Comparison of ENCODE assay signal across 8 cellular contexts in the genomic region with DNA sequence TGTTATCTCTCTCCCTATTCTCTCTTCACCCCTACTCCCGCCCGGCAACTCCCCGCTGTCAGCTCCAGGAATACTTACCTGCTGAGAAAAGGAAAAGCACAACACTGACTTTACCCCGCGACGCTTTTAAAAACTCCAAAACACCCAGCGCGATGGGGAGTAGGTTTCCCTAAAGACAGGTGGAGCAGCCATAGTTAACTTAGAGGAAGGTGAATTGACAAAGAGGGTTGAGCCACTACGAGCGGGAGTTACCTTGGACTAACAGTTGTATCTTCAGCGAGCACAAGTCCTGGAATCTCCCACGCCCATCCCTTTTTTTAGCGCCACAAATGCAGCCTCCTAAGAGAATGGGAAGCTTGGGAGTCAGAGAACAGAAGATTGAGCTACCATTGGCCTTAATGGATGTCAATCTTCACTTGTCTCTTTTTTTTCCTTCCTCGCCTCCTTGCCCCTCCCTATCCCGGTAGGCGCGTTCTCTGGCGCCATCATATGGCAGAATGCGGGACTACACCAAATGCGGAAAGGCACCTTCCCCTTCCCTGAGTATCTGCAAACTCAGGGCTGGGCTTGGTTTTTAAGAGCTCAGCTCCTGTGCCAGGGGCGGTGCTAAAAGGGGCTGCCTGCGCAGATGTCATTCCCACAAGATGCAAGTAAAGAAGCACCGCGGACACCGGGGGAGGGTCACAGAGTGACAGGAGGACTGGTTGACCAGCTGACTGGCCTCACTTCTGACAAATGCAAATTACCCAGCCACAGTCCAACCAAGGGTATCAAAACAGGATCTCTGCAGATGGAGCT. TPM values are rescaled to one million over a fixed set of nuclear protein-coding genes. Genes with fewer than 3 reads are reported as not detected.
A peak's percentile ranks its signal among the peaks of the same experiment; 100 is the strongest.
DNase-seq lines count a peak whose midpoint lies in the region; ATAC-seq and TF ChIP-seq lines count a peak whose summit lies in the region.
"Not testable (repeated sequence)": the region's sequence is repeated elsewhere in the genome, so short reads cannot be mapped to it uniquely, and the experiment has no call there.

No MANE protein-coding gene starts in this region.

- POLR2A ChIA-PET in T-cell (lab: Charles Lee), result not testable (repeated sequence)

- H3K4me1 Mint-ChIP-seq in T-cell, result peaks cover 8 to 13% (median 12%) of the 10 kb centered on the region in 3 donors
- not testable (repeated sequence) for H3K4me1 Mint-ChIP-seq in progenitor cell of endocrine pancreas (ENCODE audit: low read depth)

- CTCF ChIA-PET in T-cell (lab: Charles Lee), result interaction anchor here (0.5 to 1.8 kb wide), 10 partner anchors 18 to 403 kb away, joined by 3 to 12 read pairs (median 3); a partner anchor contains a TSS

- H3K36me3 ChIP-seq in right atrium auricular region, upper lobe of right lung: not testable (repeated sequence)

- ATAC-seq in HG02840 (IDR thresholded peaks at IDR 0.05; ENCODE audit: low FRiP score, unreplicated experiment), result peak; percentile 87
- ATAC-seq in T-cell (replicated peaks in 1 of 4), result peak; percentile 77 to 96 (median 88)
- ATAC-seq in upper lobe of right lung, result peak; percentile 99

- DNase-seq in NCI-H128 (lab: John Stamatoyannopoulos, UW; ENCODE audit: unreplicated experiment) (peak; percentile 76), T-cell (peak; percentile 42 to 79 (median 68)), amniotic epithelial cell (ENCODE audit: low read depth) (peak; percentile 96), progenitor cell of endocrine pancreas (ENCODE audit: low spot score, unreplicated experiment) (peak; percentile 96), upper lobe of right lung (peak; percentile 88)
- not testable (repeated sequence) for DNase-seq in right atrium auricular region (ENCODE audit: low spot score)

- not testable (repeated sequence) for H3K27me3 ChIP-seq in right atrium auricular region
- H3K27me3 ChIP-seq in upper lobe of right lung, result peaks cover 20% of the 10 kb centered on the region

- intact Hi-C loops in upper lobe of right lung (cut with DNase I), result not testable (repeated sequence)

- TF ChIP-seq CTCF in GM12875 (IDR thresholded peaks at IDR 0.05; ENCODE audit: borderline replicate concordance, insufficient read depth, low read depth, low read length) (peak; percentile 87), right atrium auricular region (IDR thresholded peaks at IDR 0.05) (peak; percentile 26 to 69), progenitor cell of endocrine pancreas (IDR thresholded peaks at IDR 0.05; ENCODE audit: unreplicated experiment) (peak; percentile 96), upper lobe of right lung (IDR thresholded peaks at IDR 0.05) (peak; percentile 78)

- H3K4me3 ChIP-seq in GM12875 (ENCODE audit: low read depth, low read length) (peak overlapping the region; percentile 56), right atrium auricular region (peak overlapping the region in 1 of 2 donors; percentile 25), upper lobe of right lung (peak overlapping the region; percentile 42)

- H3K4me3 Mint-ChIP-seq in T-cell (peak overlapping the region; percentile 69 to 76 (median 70)), progenitor cell of endocrine pancreas (ENCODE audit: low read depth) (peak overlapping the region; percentile 88)

- H3K27ac Mint-ChIP-seq in T-cell, result not testable (repeated sequence)
- peak overlapping the region; percentile 67 for H3K27ac Mint-ChIP-seq in progenitor cell of endocrine pancreas

- not testable (repeated sequence) for H3K4me1 ChIP-seq in right atrium auricular region, upper lobe of right lung

- not testable (repeated sequence) for H3K27ac ChIP-seq in right atrium auricular region, upper lobe of right lung

- H3K9me3 Mint-ChIP-seq in T-cell; progenitor cell of endocrine pancreas (ENCODE audit: low read depth): not testable (repeated sequence)

- H3K9me3 ChIP-seq in right atrium auricular region, upper lobe of right lung: not testable (repeated sequence)

- H3K27me3 Mint-ChIP-seq in T-cell (peaks cover 41 to 51% of the 10 kb centered on the region in 2 donors), progenitor cell of endocrine pancreas (peaks cover 17% of the 10 kb centered on the region)

- not testable (repeated sequence) for H3K36me3 Mint-ChIP-seq in T-cell; progenitor cell of endocrine pancreas (ENCODE audit: insufficient read depth)

RNA-seq across cellular contexts. Expression of a gene that starts 27.8 kb away (rescaled TPM):
- total RNA-seq in T-cell (not detected), right atrium auricular region (not detected), progenitor cell of endocrine pancreas (not detected in 2 replicates), upper lobe of right lung (not detected)

RNA-seq across cellular contexts. Expression of a gene that starts 48.7 kb away (rescaled TPM):
- 1 to 10 TPM; 1.2 to 3.8 (median 1.3) TPM for total RNA-seq in T-cell
- total RNA-seq in right atrium auricular region, result under 1 TPM; 0.11 to 0.20 TPM
- 13.8 and 14.7 TPM in 2 replicates for total RNA-seq in progenitor cell of endocrine pancreas
- 0.87 TPM for total RNA-seq in upper lobe of right lung
